In the genomic region with DNA sequence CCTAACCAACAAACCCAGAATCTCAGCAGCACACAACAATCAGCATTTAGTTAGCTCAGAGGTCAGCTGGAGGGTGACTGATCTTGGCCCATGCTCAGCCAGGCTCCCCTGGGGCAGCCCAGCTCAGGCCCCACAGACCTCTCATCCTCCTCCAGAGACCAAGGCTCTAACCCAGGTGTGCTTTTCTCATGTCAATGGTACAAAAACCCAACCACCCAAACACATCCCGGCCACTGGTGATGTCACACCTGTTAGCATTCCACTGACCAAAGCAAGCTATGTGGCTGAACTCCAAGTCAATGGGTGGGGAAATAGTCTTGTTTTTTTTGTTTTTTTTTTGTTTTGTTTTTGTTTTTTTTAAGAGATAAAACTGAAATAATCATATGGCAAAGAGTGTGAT, we compare ENCODE assay signal across 24 cellular contexts.
"Had no signal": no experiment of that assay in that cellular context is flagged by ENCODE, and none has a peak within 500 bp of the region (broad histone marks: within the 10 kb centered on the region; RNA-seq: fewer than 3 reads in every experiment).

No MANE protein-coding gene starts in this region.

- ATAC-seq: body of pancreas; foreskin keratinocyte; natural killer cell; stimulated activated naive CD8-positive, alpha-beta T cell treated with anti-CD3 and anti-CD28 coated beads, Interleukin-15, Interleukin-2, amounts not matched to agents 100 U/mL and 50 U/mL, for 24 hours; upper lobe of right lung had no signal

- H3K36me3 Mint-ChIP-seq: activated naive CD4-positive, alpha-beta T cell treated with anti-CD3 and anti-CD28 coated beads, Interleukin-2, amount 50 U/mL, for 24 hours; natural killer cell had no signal

- H2AFZ ChIP-seq: hepatocyte had no signal

- H3K27me3 Mint-ChIP-seq: activated CD4-positive, alpha-beta memory T cell treated with anti-CD3 and anti-CD28 coated beads, Interleukin-2, amount 10 ng/mL, durations not matched to agents 7 days and 5 days had no signal

- DNase-seq: activated CD4-positive, alpha-beta memory T cell treated with anti-CD3 and anti-CD28 coated beads, Interleukin-2, amount 10 ng/mL, durations not matched to agents 7 days and 5 days; activated CD4-positive, alpha-beta T cell treated with anti-CD3 and anti-CD28 coated beads for 4 hours; activated CD4-positive, CD25-positive, alpha-beta regulatory T cell; activated gamma-delta T cell treated with Interleukin-2 at 50 U/mL for 16 hours; activated T-cell treated with anti-CD3 and anti-CD28 coated beads for 4 hours; anterior cingulate cortex; body of pancreas; effector CD4-positive, alpha-beta T cell; erythroblast; foreskin keratinocyte; glutamatergic neuron; kidney glomerular epithelial cell; left ventricle myocardium inferior; natural killer cell; ovary; stimulated activated CD4-positive, alpha-beta T cell treated with anti-CD3 and anti-CD28 coated beads, Interleukin-4, amount 100 ng/mL, for 24 hours; stimulated activated naive CD8-positive, alpha-beta T cell treated with anti-CD3 and anti-CD28 coated beads, Interleukin-15, Interleukin-2, amounts not matched to agents 100 U/mL and 50 U/mL, for 24 hours; T1000; upper lobe of right lung had no signal

- H3K27ac ChIP-seq: body of pancreas, foreskin keratinocyte, hepatocyte, left ventricle myocardium inferior, ovary, prostate gland, upper lobe of right lung had no signal

- H3K4me3 Mint-ChIP-seq: activated CD4-positive, alpha-beta memory T cell treated with anti-CD3 and anti-CD28 coated beads, Interleukin-2, amount 10 ng/mL, durations not matched to agents 7 days and 5 days; activated naive CD4-positive, alpha-beta T cell treated with anti-CD3 and anti-CD28 coated beads, Interleukin-2, amount 50 U/mL, for 24 hours; activated T-helper 1 cell treated with anti-CD3 and anti-CD28 coated beads, Interleukin-12 subunit alpha, Interleukin-12 subunit beta, Interleukin-2, Interleukin-4 antibody, amounts not matched to agents 30 ng/mL and 10 ng/mL and 1 ng/mL, durations not matched to agents 14 hours and 24 hours and 36 hours; natural killer cell; T-helper 1 cell treated with Interleukin-12 subunit alpha and Interleukin-12 subunit beta and Interleukin-4 antibody, amounts not matched to agents 30 μg/mL and 1 μg/mL, for 36 hours had no signal

- H3K27ac Mint-ChIP-seq: activated CD4-positive, alpha-beta memory T cell treated with anti-CD3 and anti-CD28 coated beads, Interleukin-2, amount 10 ng/mL, durations not matched to agents 7 days and 5 days; activated naive CD4-positive, alpha-beta T cell treated with anti-CD3 and anti-CD28 coated beads, Interleukin-2, amount 50 U/mL, for 24 hours; activated T-helper 1 cell treated with anti-CD3 and anti-CD28 coated beads, Interleukin-12 subunit alpha, Interleukin-12 subunit beta, Interleukin-2, Interleukin-4 antibody, amounts not matched to agents 30 ng/mL and 10 ng/mL and 1 ng/mL, durations not matched to agents 14 hours and 24 hours and 36 hours; T-helper 1 cell treated with Interleukin-12 subunit alpha and Interleukin-12 subunit beta and Interleukin-4 antibody, amounts not matched to agents 30 μg/mL and 1 μg/mL, for 36 hours had no signal

- H3K4me1 ChIP-seq: body of pancreas, foreskin keratinocyte, left ventricle myocardium inferior, prostate gland, upper lobe of right lung had no signal

- H3K4me3 ChIP-seq: body of pancreas, hepatocyte, left ventricle myocardium inferior, ovary, prostate gland, upper lobe of right lung had no signal

- H3K4me2 ChIP-seq: hepatocyte had no signal

- H3K9me3 ChIP-seq: body of pancreas, left ventricle myocardium inferior, ovary, prostate gland, upper lobe of right lung had no signal

- H3K27me3 ChIP-seq: body of pancreas, foreskin keratinocyte, hepatocyte, ovary, upper lobe of right lung had no signal

- H3K79me2 ChIP-seq: hepatocyte had no signal

- H3K9me3 Mint-ChIP-seq: activated naive CD4-positive, alpha-beta T cell treated with anti-CD3 and anti-CD28 coated beads, Interleukin-2, amount 50 U/mL, for 24 hours; activated T-helper 1 cell treated with anti-CD3 and anti-CD28 coated beads, Interleukin-12 subunit alpha, Interleukin-12 subunit beta, Interleukin-2, Interleukin-4 antibody, amounts not matched to agents 30 ng/mL and 10 ng/mL and 1 ng/mL, durations not matched to agents 14 hours and 24 hours and 36 hours; natural killer cell; T-helper 1 cell treated with Interleukin-12 subunit alpha and Interleukin-12 subunit beta and Interleukin-4 antibody, amounts not matched to agents 30 μg/mL and 1 μg/mL, for 36 hours had no signal

- H3K36me3 ChIP-seq: left ventricle myocardium inferior, ovary, prostate gland, upper lobe of right lung had no signal
